Comparison of ENCODE assay signal across 9 cellular contexts in genomic region chr1:205849619-205850355, GRCh38. TPM values are rescaled to one million over a fixed set of nuclear protein-coding genes. Genes with fewer than 3 reads are reported as not detected.
DNase-seq lines count a peak whose midpoint lies in the region; ATAC-seq and TF ChIP-seq lines count a peak whose summit lies in the region.
"Had no signal": no experiment of that assay in that cellular context is flagged by ENCODE, and none has a peak within 500 bp of the region (broad histone marks: within the 10 kb centered on the region; RNA-seq: fewer than 3 reads in every experiment).

Gene PM20D1 (minus strand): TSS chr1:205850132. CDS start chr1:205850072, 60 bp downstream.

- H3K27me3 ChIP-seq in CD4-positive, alpha-beta memory T cell (ENCODE audit: insufficient read depth, low read length): no peaks in the 10 kb centered on the region
- H3K27me3 ChIP-seq in heart left ventricle (no peaks in the 10 kb centered on the region), gastrocnemius medialis (no peaks in the 10 kb centered on the region)

- no peaks in the 10 kb centered on the region for H3K36me3 ChIP-seq in CD4-positive, alpha-beta memory T cell (ENCODE audit: insufficient read depth, low read length)
- H3K36me3 ChIP-seq in heart left ventricle (no peaks in the 10 kb centered on the region), gastrocnemius medialis (no peaks in the 10 kb centered on the region)

- POLR2A ChIA-PET in CD4-positive, alpha-beta memory T cell (lab: Charles Lee; ENCODE audit: partially characterized antibody): interaction anchor here (1.4 to 1.8 kb wide), 7 partner anchors 9 to 100 kb away, joined by 4 to 9 read pairs (median 6); partner anchors contain the start of genes NUCKS1, RAB29 and SLC41A1
- POLR2A ChIA-PET in HEK293T (lab: Yijun Ruan, JAX): no interaction called here

- TF ChIP-seq CTCF in heart left ventricle (IDR thresholded peaks at IDR 0.05) (no peak), gastrocnemius medialis (IDR thresholded peaks at IDR 0.05 in 4 of 5, conservative IDR thresholded peaks at IDR 0.05 in 1 of 5) (no peak)

- 24 to 67% (median 54%) methylated on average over 17 to 39 of the region's 39 CpGs for WGBS in heart left ventricle, 4 donors

- H3K4me3 Mint-ChIP-seq in CD4-positive, alpha-beta memory T cell: peak within 1 kb of the TSS; percentile 91 to 96 (median 93)
- peak within 1 kb of the TSS; percentile 86 for H3K4me3 Mint-ChIP-seq in activated naive CD4-positive, alpha-beta T cell treated with anti-CD3 and anti-CD28 coated beads, Interleukin-2, amount 10 ng/mL, durations not matched to agents 7 days and 5 days

- in situ Hi-C loops in gastrocnemius medialis (cut with MboI; ENCODE audit: low sequenced_read_pairs in 4 of 4): no loop called here

- H3K9me3 ChIP-seq in CD4-positive, alpha-beta memory T cell (ENCODE audit: control insufficient read depth in 1 of 2, low read length in 2 of 2): no peaks in the 10 kb centered on the region
- H3K9me3 ChIP-seq in heart left ventricle: peaks cover 0 to 9% (median 2%) of the 10 kb centered on the region in 12 donors
- no peaks in the 10 kb centered on the region for H3K9me3 ChIP-seq in gastrocnemius medialis

- DNase-seq in CD4-positive, alpha-beta memory T cell: peak; percentile 82 to 93 (median 89)
- DNase-seq in HEK293T (ENCODE audit: extremely low spot score) (peak; percentile 83), heart left ventricle (peak; percentile 76 to 92 (median 86)), gastrocnemius medialis (peak; percentile 50 to 63), T1000 (lab: John Stamatoyannopoulos, UW) (no peak), D341Med (ENCODE audit: low spot score) (no peak)
- DNase-seq in activated naive CD4-positive, alpha-beta T cell treated with anti-CD3 and anti-CD28 coated beads, Interleukin-2, amount 10 ng/mL, durations not matched to agents 7 days and 5 days: peak; percentile 91

- CTCF ChIA-PET in CD4-positive, alpha-beta memory T cell (lab: Charles Lee; ENCODE audit: partially characterized antibody): interaction anchor here (1.0 to 1.9 kb wide), 4 partner anchors 9 to 127 kb away, joined by 3 to 9 read pairs (median 4); no protein-coding TSS in a partner anchor
- CTCF ChIA-PET in HEK293T (lab: Yijun Ruan, JAX): no interaction called here
- CTCF ChIA-PET in activated naive CD4-positive, alpha-beta T cell treated with anti-CD3 and anti-CD28 coated beads, Interleukin-2, amount 10 ng/mL, durations not matched to agents 7 days and 5 days (lab: Charles Lee): interaction anchor here (1.4 to 1.5 kb wide), 2 partner anchors 133 to 192 kb away, joined by 3 to 5 read pairs; no protein-coding TSS in a partner anchor

- peak; percentile 69 for TF ChIP-seq POLR2A in Raji (IDR thresholded peaks at IDR 0.05; ENCODE audit: insufficient read depth, low read depth, low read length)
- peak in 1 of 2 donors; percentile 64 for TF ChIP-seq POLR2A in heart left ventricle (IDR thresholded peaks at IDR 0.05)
- TF ChIP-seq POLR2A in gastrocnemius medialis (IDR thresholded peaks at IDR 0.05): peak in 1 of 2 donors; percentile 51

- peak within 1 kb of the TSS; percentile 70 to 98 (median 94) for H3K27ac Mint-ChIP-seq in CD4-positive, alpha-beta memory T cell
- peak within 1 kb of the TSS; percentile 92 for H3K27ac Mint-ChIP-seq in activated naive CD4-positive, alpha-beta T cell treated with anti-CD3 and anti-CD28 coated beads, Interleukin-2, amount 10 ng/mL, durations not matched to agents 7 days and 5 days

- no peaks in the 10 kb centered on the region for H3K4me1 ChIP-seq in CD4-positive, alpha-beta memory T cell (ENCODE audit: insufficient read depth, low read length)
- peaks cover 0 to 11% (median 1%) of the 10 kb centered on the region in 12 donors for H3K4me1 ChIP-seq in heart left ventricle
- H3K4me1 ChIP-seq in gastrocnemius medialis: no peaks in the 10 kb centered on the region

- H3K4me3 ChIP-seq in CD4-positive, alpha-beta memory T cell (ENCODE audit: low read length in 2 of 2): peak within 1 kb of the TSS in 1 of 2 donors; percentile 28
- H3K4me3 ChIP-seq in heart left ventricle (peak within 1 kb of the TSS; percentile 21 to 77 (median 54)), gastrocnemius medialis (peak within 1 kb of the TSS; percentile 34 to 52 (median 46))
- H3K4me3 ChIP-seq: GM12878 had no signal

- H3K4me1 Mint-ChIP-seq in CD4-positive, alpha-beta memory T cell: peaks cover 7 to 16% (median 8%) of the 10 kb centered on the region in 4 donors
- H3K4me1 Mint-ChIP-seq in activated naive CD4-positive, alpha-beta T cell treated with anti-CD3 and anti-CD28 coated beads, Interleukin-2, amount 10 ng/mL, durations not matched to agents 7 days and 5 days: peaks cover 17% of the 10 kb centered on the region

- ATAC-seq in heart left ventricle (peak; percentile 97 to 100 (median 99)), gastrocnemius medialis (peak; percentile 91 to 97)
- ATAC-seq: GM12878 had no signal

- H3K27ac ChIP-seq in CD4-positive, alpha-beta memory T cell (ENCODE audit: low read depth, low read length): no peak within 1 kb of the TSS
- peak within 1 kb of the TSS in 3 of 12 donors; percentile 17 to 29 (median 18) for H3K27ac ChIP-seq in heart left ventricle
- H3K27ac ChIP-seq in gastrocnemius medialis: no peak within 1 kb of the TSS

- peaks cover 2 to 4% of the 10 kb centered on the region in 2 donors for H3K36me3 Mint-ChIP-seq in CD4-positive, alpha-beta memory T cell
- no peaks in the 10 kb centered on the region for H3K36me3 Mint-ChIP-seq in activated naive CD4-positive, alpha-beta T cell treated with anti-CD3 and anti-CD28 coated beads, Interleukin-2, amount 10 ng/mL, durations not matched to agents 7 days and 5 days

- peaks cover 0 to 2% (median 0%) of the 10 kb centered on the region in 8 donors for H3K9me3 Mint-ChIP-seq in CD4-positive, alpha-beta memory T cell
- peaks cover 3% of the 10 kb centered on the region for H3K9me3 Mint-ChIP-seq in activated naive CD4-positive, alpha-beta T cell treated with anti-CD3 and anti-CD28 coated beads, Interleukin-2, amount 10 ng/mL, durations not matched to agents 7 days and 5 days

- intact Hi-C loops in CD4-positive, alpha-beta memory T cell (cut with micrococcal nuclease): loop anchor here (1.0 kb wide), 1 partner anchor 36 kb away; the partner anchor contains the start of gene SLC41A1
- intact Hi-C loops in heart left ventricle (cut with DNase I) (loop anchor here in 2 of 10 donors (2.0 to 5.0 kb wide), 3 partner anchors 37 to 58 kb away; partner anchors contain the start of gene SLC41A1 (in 2 of the 2)), gastrocnemius medialis (cut with DNase I; ENCODE audit: low total_unique reads) (no loop called here)

- no peaks in the 10 kb centered on the region for H3K27me3 Mint-ChIP-seq in CD4-positive, alpha-beta memory T cell
- H3K27me3 Mint-ChIP-seq in activated naive CD4-positive, alpha-beta T cell treated with anti-CD3 and anti-CD28 coated beads, Interleukin-2, amount 10 ng/mL, durations not matched to agents 7 days and 5 days: peaks cover 21% of the 10 kb centered on the region

TF ChIP-seq in HEK293T, 16 proteins besides CTCF, POLR2A, EP300 and RAD21:
- TF ChIP-seq L3MBTL2 (conservative IDR thresholded peaks at IDR 0.05) (0 out of 2 replicates have a peak, but pooled peaks have one; percentile 8), PKNOX1 (IDR thresholded peaks at IDR 0.05) (no peak), BHLHE40 (IDR thresholded peaks at IDR 0.05; ENCODE audit: borderline replicate concordance) (no peak), ARNT (IDR thresholded peaks at IDR 0.05) (no peak), TARDBP (IDR thresholded peaks at IDR 0.05) (no peak)

RNA-seq across cellular contexts. Expression of gene PM20D1, which starts in this region (rescaled TPM):
- 1 to 10 TPM; 1.8 to 1.9 TPM for total RNA-seq in CD4-positive, alpha-beta memory T cell
- 1 to 10 TPM; 1.4 to 1.9 TPM for polyA plus RNA-seq in CD4-positive, alpha-beta memory T cell
- total RNA-seq in heart left ventricle (1 to 10 TPM in 2 of 9 donors, under 1 TPM in 6, not detected in 1; 0.45 to 1.4 (median 0.78) TPM), gastrocnemius medialis (not detected)
- under 1 TPM; 0.28 to 0.65 TPM for polyA plus RNA-seq in heart left ventricle
- total RNA-seq: GM12878 had no signal
- polyA plus RNA-seq: GM12878 had no signal

Comparison
In these comparisons a context has a peak if more than half of its experiments do, and no peak if none do; other contexts are left out.
1. Peak in DNase-seq, ATAC-seq and H3K4me3 ChIP-seq in gastrocnemius medialis; RNA of the gene not detected or under 1 TPM.
2. DNase-seq: peak in CD4-positive, alpha-beta memory T cell (5 of 5), HEK293T (single experiment), activated naive CD4-positive, alpha-beta T cell treated with anti-CD3 and anti-CD28 coated beads, Interleukin-2, amount 10 ng/mL, durations not matched to agents 7 days and 5 days (single experiment) and heart left ventricle (5 of 5); none in T1000 (single experiment) and D341Med (single experiment).